In genomic region chr13:111425326-111425725, GRCh38 we compare ENCODE assay signal across 23 cellular contexts.
"Had no signal": no experiment of that assay in that cellular context is flagged by ENCODE, and none has a peak within 500 bp of the region (broad histone marks: within the 10 kb centered on the region; RNA-seq: fewer than 3 reads in every experiment).

No MANE protein-coding gene starts in this region.

- H3K36me3 ChIP-seq: colonic mucosa, esophagus muscularis mucosa, esophagus squamous epithelium, gastrocnemius medialis, gastroesophageal sphincter, heart left ventricle, heart right ventricle had no signal

- DNase-seq: colonic mucosa; cortex of kidney; dermis blood vessel endothelial cell; dorsolateral prefrontal cortex; effector CD4-positive, alpha-beta T cell; effector CD8-positive, alpha-beta T cell; effector memory CD4-positive, alpha-beta T cell; effector memory CD8-positive, alpha-beta T cell; endodermal cell; erythroblast; esophagus squamous epithelium; foreskin fibroblast; foreskin keratinocyte; foreskin melanocyte; gastrocnemius medialis; glutamatergic neuron; heart left ventricle; heart right ventricle had no signal

- H3K27me3 ChIP-seq: colonic mucosa, foreskin keratinocyte, gastrocnemius medialis had no signal

- H3K4me1 ChIP-seq: colonic mucosa, esophagus squamous epithelium, foreskin keratinocyte, gastrocnemius medialis, gastroesophageal sphincter, heart left ventricle, heart right ventricle had no signal

- H3K27ac ChIP-seq: colonic mucosa, coronary artery, dorsolateral prefrontal cortex, epithelial cell of prostate, esophagus muscularis mucosa, esophagus squamous epithelium, foreskin keratinocyte, gastrocnemius medialis, gastroesophageal sphincter, heart left ventricle, heart right ventricle had no signal

- H3K4me3 ChIP-seq: colonic mucosa, coronary artery, dorsolateral prefrontal cortex, esophagus muscularis mucosa, esophagus squamous epithelium, gastrocnemius medialis, gastroesophageal sphincter, heart left ventricle, heart right ventricle had no signal

- H3K9me3 ChIP-seq: colonic mucosa, esophagus muscularis mucosa, esophagus squamous epithelium, gastrocnemius medialis, gastroesophageal sphincter, heart left ventricle, heart right ventricle had no signal

- ATAC-seq: effector memory CD8-positive, alpha-beta T cell; esophagus mucosa; foreskin keratinocyte; gastrocnemius medialis; gastroesophageal sphincter; heart left ventricle; heart right ventricle had no signal
